31 cellular contexts compared by ENCODE assay signal in genomic region chr9:6216951-6217350, GRCh38. TPM values are rescaled to one million over a fixed set of nuclear protein-coding genes. Genes with fewer than 3 reads are reported as not detected.
DNase-seq lines count a peak whose midpoint lies in the region; ATAC-seq and TF ChIP-seq lines count a peak whose summit lies in the region.
"Had no signal": no experiment of that assay in that cellular context is flagged by ENCODE, and none has a peak within 500 bp of the region (broad histone marks: within the 10 kb centered on the region; RNA-seq: fewer than 3 reads in every experiment).

No MANE protein-coding gene starts in this region.

- H3K4me1 ChIP-seq in heart left ventricle (peaks cover 0 to 41% (median 3%) of the 10 kb centered on the region in 12 donors), esophagus squamous epithelium (peaks cover 0 to 76% (median 23%) of the 10 kb centered on the region in 3 donors), psoas muscle (no peaks in the 10 kb centered on the region), transverse colon (peaks cover 0 to 18% (median 7%) of the 10 kb centered on the region in 4 donors), HAP-1 (peaks cover 10% of the 10 kb centered on the region)
- H3K4me1 ChIP-seq: adrenal gland, body of pancreas, SJCRH30 had no signal

- in situ Hi-C loops in transverse colon (cut with MboI; ENCODE audit: low pct_ligation_motif_present in 1 of 4, low pct_unique_long_range_greater_than_20kb in 1 of 4, low sequenced_read_pairs in 3 of 4) (no loop called here), HAP-1 (cut with MboI; ENCODE audit: low sequenced_read_pairs) (no loop called here)

- H3K4me3 ChIP-seq in heart left ventricle (peak overlapping the region in 10 of 12 donors; percentile 28 to 63 (median 50)), esophagus squamous epithelium (peak overlapping the region; percentile 13 to 64 (median 35)), psoas muscle (peak overlapping the region; percentile 37), transverse colon (peak overlapping the region in 1 of 4 donors; percentile 30), HAP-1 (no peak overlapping the region)
- H3K4me3 ChIP-seq: body of pancreas, SJCRH30 had no signal

- no peak for TF ChIP-seq EP300 in transverse colon (IDR thresholded peaks at IDR 0.05; ENCODE audit: low read depth)

- H3K27ac ChIP-seq in heart left ventricle = peak overlapping the region in 8 of 12 donors; percentile 46 to 88 (median 76)
- peak overlapping the region; percentile 45 to 82 (median 69) for H3K27ac ChIP-seq in esophagus squamous epithelium
- H3K27ac ChIP-seq in psoas muscle = peak overlapping the region; percentile 10
- H3K27ac ChIP-seq in transverse colon = peak overlapping the region; percentile 43 to 78 (median 70)
- H3K27ac ChIP-seq: C4-2B, SJCRH30, WERI-Rb-1 had no signal

- no peak for ATAC-seq in heart left ventricle
- ATAC-seq in psoas muscle = no peak
- ATAC-seq in GM19324 (IDR thresholded peaks at IDR 0.05; ENCODE audit: low FRiP score, unreplicated experiment) = no peak
- ATAC-seq: activated CD8-positive, alpha-beta T cell treated with anti-CD3 and anti-CD28 coated beads, Interleukin-2, amount 10 ng/mL, durations not matched to agents 7 days and 5 days; activated T-helper 17 cell treated with anti-CD3 and anti-CD28 coated beads, Interleukin-2, amount 50 U/mL, for 72 hours; body of pancreas; natural killer cell had no signal

- no peak for DNase-seq in heart left ventricle
- no peak for DNase-seq in cardiac septum (ENCODE audit: low spot score)
- DNase-seq in esophagus squamous epithelium (lab: John Stamatoyannopoulos, UW) = no peak
- DNase-seq in psoas muscle = no peak
- DNase-seq in transverse colon = no peak
- DNase-seq in NCI-H345 treated with DMSO at 0.1 percent for 48 hours (lab: John Stamatoyannopoulos, UW; ENCODE audit: unreplicated experiment) = no peak
- DNase-seq in HAP-1 (ENCODE audit: low spot score in 2 of 2) = no peak
- DNase-seq: 8988T; activated CD4-positive, alpha-beta T cell treated with anti-CD3 and anti-CD28 coated beads for 4 hours; activated CD8-positive, alpha-beta T cell treated with anti-CD3 and anti-CD28 coated beads, Interleukin-2, amount 10 ng/mL, durations not matched to agents 7 days and 5 days; activated naive CD4-positive, alpha-beta T cell treated with anti-CD3 and anti-CD28 coated beads, Interleukin-2, amount 10 ng/mL, durations not matched to agents 7 days and 5 days; adrenal gland; body of pancreas; Calu3; DMS79 treated with DMSO at 0.1 percent for 48 hours; GDM1; islet precursor cell; natural killer cell; NCI-H1092; NCI-H1694; NCI-H446 treated with DMSO at 0.1 percent for 48 hours; NCI-H82; nucleus accumbens; SJCRH30; stimulated activated CD4-positive, alpha-beta T cell treated with anti-CD3 and anti-CD28 coated beads, Interleukin-2, amount 100 ng/mL, for 24 hours; T1000; WERI-Rb-1 had no signal

- no peak for TF ChIP-seq CTCF in heart left ventricle (IDR thresholded peaks at IDR 0.05)
- TF ChIP-seq CTCF in esophagus squamous epithelium (IDR thresholded peaks at IDR 0.05) = no peak
- no peak for TF ChIP-seq CTCF in psoas muscle (IDR thresholded peaks at IDR 0.05)
- no peak for TF ChIP-seq CTCF in transverse colon (IDR thresholded peaks at IDR 0.05)

- intact Hi-C loops in heart left ventricle (cut with DNase I) (loop anchor here in 1 of 10 donors (5.0 kb wide), 1 partner anchor 55 kb away; no protein-coding TSS in a partner anchor), cardiac septum (cut with DNase I) (no loop called here), esophagus squamous epithelium (cut with DNase I) (no loop called here), psoas muscle (cut with DNase I) (no loop called here), transverse colon (cut with DNase I; ENCODE audit: low total_unique reads) (no loop called here)

- H3K9me3 ChIP-seq in heart left ventricle (no peaks in the 10 kb centered on the region), esophagus squamous epithelium (no peaks in the 10 kb centered on the region), psoas muscle (no peaks in the 10 kb centered on the region), transverse colon (no peaks in the 10 kb centered on the region), HAP-1 (no peaks in the 10 kb centered on the region; the same call in 1 of the 2 replicates)
- H3K9me3 ChIP-seq: adrenal gland, body of pancreas, SJCRH30 had no signal

- H3K27me3 ChIP-seq in heart left ventricle = no peaks in the 10 kb centered on the region
- no peaks in the 10 kb centered on the region for H3K27me3 ChIP-seq in esophagus squamous epithelium
- H3K27me3 ChIP-seq in psoas muscle (ENCODE audit: insufficient read depth in 3 of 3, low read length in 2 of 3) = no peaks in the 10 kb centered on the region
- H3K27me3 ChIP-seq in transverse colon = no peaks in the 10 kb centered on the region
- H3K27me3 ChIP-seq in HAP-1 (ENCODE audit: low read depth) = 0 out of 2 replicates have a peak, but pooled peaks cover 6% of the 10 kb centered on the region
- H3K27me3 ChIP-seq: adrenal gland, body of pancreas, SJCRH30 had no signal

- WGBS in heart left ventricle, 4 donors = 19 to 49% (median 38%) methylated on average over 1 of the region's 1 CpG
- WGBS in esophagus squamous epithelium, 2 donors = 29 to 40% methylated on average over 1 of the region's 1 CpG
- WGBS in psoas muscle, 3 donors = 21 to 31% (median 30%) methylated on average over 1 of the region's 1 CpG
- WGBS in transverse colon (ENCODE audit: low coverage in 1 of 2), 2 donors = 71% methylated on average over 1 of the region's 1 CpG; no CpG with 5 or more reads in 1 of the 2 donors

- TF ChIP-seq POLR2A in heart left ventricle (IDR thresholded peaks at IDR 0.05) (no peak), esophagus squamous epithelium (IDR thresholded peaks at IDR 0.05) (no peak), transverse colon (IDR thresholded peaks at IDR 0.05) (no peak)

- H3K36me3 ChIP-seq in heart left ventricle (no peaks in the 10 kb centered on the region), esophagus squamous epithelium (no peaks in the 10 kb centered on the region), psoas muscle (ENCODE audit: insufficient read depth in 1 of 2, low read depth in 1 of 2) (no peaks in the 10 kb centered on the region), transverse colon (no peaks in the 10 kb centered on the region), HAP-1 (replicated peaks) (no peaks in the 10 kb centered on the region)
- H3K36me3 ChIP-seq: adrenal gland, SJCRH30, WERI-Rb-1 had no signal

RNA-seq across cellular contexts. Expression of gene IL33, which starts 1.3 kb away (rescaled TPM):
- 10 to 100 TPM in 6 of 9 donors, 1 to 10 TPM in 3; 6.6 to 36.5 (median 12.7) TPM for total RNA-seq in heart left ventricle
- polyA plus RNA-seq in heart left ventricle = 10 to 100 TPM; 12.4 to 14.0 TPM
- 18.6 TPM for total RNA-seq in cardiac septum
- total RNA-seq in esophagus squamous epithelium = 10 to 100 TPM in 2 of 4 donors, 1 to 10 TPM in 2; 1.9 to 34.0 (median 18.0) TPM
- 10 to 100 TPM in 1 of 4 donors, 1 to 10 TPM in 3; 4.0 to 11.5 (median 7.1) TPM for total RNA-seq in psoas muscle
- polyA plus RNA-seq in psoas muscle = 1 to 10 TPM; 2.0 to 2.8 (median 2.6) TPM
- total RNA-seq in transverse colon = 10 to 100 TPM in 1 of 4 donors, 1 to 10 TPM in 3; 2.2 to 25.1 (median 6.3) TPM
- total RNA-seq: activated CD8-positive, alpha-beta T cell treated with anti-CD3 and anti-CD28 coated beads, Interleukin-2, amount 10 ng/mL, durations not matched to agents 7 days and 5 days; activated T-helper 17 cell treated with anti-CD3 and anti-CD28 coated beads, Interleukin-2, amount 50 U/mL, for 72 hours; H1; natural killer cell had no signal
- polyA plus RNA-seq: H1 had no signal

Comparison
In these comparisons a context has a peak if more than half of its experiments do, and no peak if none do; other contexts are left out.
1. H3K27ac ChIP-seq: peak in every context shown above with its lines; median percentile 76 in heart left ventricle; 70 in transverse colon; 69 in esophagus squamous epithelium; 10 in psoas muscle.